21 cellular contexts compared by ENCODE assay signal in genomic region chr5:131462479-131462878, GRCh38.
DNase-seq lines count a peak whose midpoint lies in the region; ATAC-seq and TF ChIP-seq lines count a peak whose summit lies in the region.
"Had no signal": no experiment of that assay in that cellular context is flagged by ENCODE, and none has a peak within 500 bp of the region (broad histone marks: within the 10 kb centered on the region; RNA-seq: fewer than 3 reads in every experiment).

No MANE protein-coding gene starts in this region.

- H3K9me3 ChIP-seq in HEK293 (ENCODE audit: control insufficient read depth, insufficient read depth, low read depth, low read length): no peaks in the 10 kb centered on the region
- H3K9me3 ChIP-seq in right lobe of liver: no peaks in the 10 kb centered on the region
- H3K9me3 ChIP-seq: SK-N-SH had no signal

- peak; percentile 59 for DNase-seq in NCI-H1436 (lab: John Stamatoyannopoulos, UW)
- no peak for DNase-seq in NCI-H1436 treated with DMSO at 0.1 percent for 48 hours (lab: John Stamatoyannopoulos, UW)
- peak; percentile 19 for DNase-seq in CD1c-positive myeloid dendritic cell (ENCODE audit: extremely low spot score)
- DNase-seq in right lobe of liver: no peak
- no peak for DNase-seq in dorsolateral prefrontal cortex
- DNase-seq in foreskin keratinocyte: no peak
- DNase-seq: activated B cell treated with CpG ODN at 0.5 μM for 24 hours; activated CD4-positive, alpha-beta memory T cell treated with anti-CD3 and anti-CD28 coated beads for 36 hours; activated naive CD4-positive, alpha-beta T cell; activated T-cell treated with anti-CD3 and anti-CD28 coated beads, Interleukin-2, amount 50 U/mL, for 1 hour; Calu3; cortex of kidney; IMR-90; NCI-H1930; SK-N-SH; T-helper 9 cell had no signal

- H3K27me3 Mint-ChIP-seq in activated T-helper 17 cell treated with anti-CD3 and anti-CD28 coated beads, Interleukin-2, amount 50 U/mL, for 72 hours: no peaks in the 10 kb centered on the region
- H3K27me3 Mint-ChIP-seq: activated B cell treated with CpG ODN at 0.5 μM for 24 hours; activated CD4-positive, alpha-beta memory T cell treated with anti-CD3 and anti-CD28 coated beads for 36 hours; natural killer cell treated with Interleukin-12 subunit alpha and Interleukin-12 subunit beta and Interleukin-15 and Interleukin-18, amount 100 ng/mL, for 72 hours; type B pancreatic cell had no signal

- TF ChIP-seq CTCF in HEK293 (tag by site-specific recombination; IDR thresholded peaks at IDR 0.05) (no peak), right lobe of liver (IDR thresholded peaks at IDR 0.05) (no peak), dorsolateral prefrontal cortex (IDR thresholded peaks at IDR 0.05 in 54 of 56, conservative IDR thresholded peaks at IDR 0.05 in 2 of 56; ENCODE audit: low read depth in 1 of 56, partially characterized antibody in 56 of 56) (no peak), foreskin keratinocyte (conservative IDR thresholded peaks at IDR 0.05) (no peak)

- H3K4me3 Mint-ChIP-seq in activated T-helper 17 cell treated with anti-CD3 and anti-CD28 coated beads, Interleukin-2, amount 50 U/mL, for 72 hours: no peak overlapping the region
- H3K4me3 Mint-ChIP-seq: activated B cell treated with CpG ODN at 0.5 μM for 24 hours; activated CD4-positive, alpha-beta memory T cell treated with anti-CD3 and anti-CD28 coated beads for 36 hours; natural killer cell treated with Interleukin-12 subunit alpha and Interleukin-12 subunit beta and Interleukin-15 and Interleukin-18, amount 100 ng/mL, for 72 hours; type B pancreatic cell had no signal

- WGBS in right lobe of liver (ENCODE audit: insufficient coverage, low coverage, low lambda C conversion rate, missing lambda C conversion rate): 57% methylated on average over 3 of the region's 3 CpGs

- H3K27me3 ChIP-seq in right lobe of liver: no peaks in the 10 kb centered on the region
- H3K27me3 ChIP-seq in dorsolateral prefrontal cortex: no peaks in the 10 kb centered on the region
- no peaks in the 10 kb centered on the region for H3K27me3 ChIP-seq in foreskin keratinocyte

- CTCF ChIA-PET in HEK293 (lab: Yijun Ruan, JAX): interaction anchor here (0.7 kb wide), 1 partner anchor 106 kb away, joined by 3 read pairs; no protein-coding TSS in a partner anchor

- peaks cover 29% of the 10 kb centered on the region for H3K4me1 Mint-ChIP-seq in activated T-helper 17 cell treated with anti-CD3 and anti-CD28 coated beads, Interleukin-2, amount 50 U/mL, for 72 hours

- H3K27ac ChIP-seq in HEK293 (ENCODE audit: extremely low read depth, low read depth, low read length): no peak overlapping the region
- H3K27ac ChIP-seq in right lobe of liver: no peak overlapping the region
- H3K27ac ChIP-seq in dorsolateral prefrontal cortex: no peak overlapping the region
- no peak overlapping the region for H3K27ac ChIP-seq in foreskin keratinocyte
- H3K27ac ChIP-seq: RWPE1 had no signal

- H3K27ac Mint-ChIP-seq in activated T-helper 17 cell treated with anti-CD3 and anti-CD28 coated beads, Interleukin-2, amount 50 U/mL, for 72 hours: peak overlapping the region; percentile 52
- H3K27ac Mint-ChIP-seq: activated B cell treated with CpG ODN at 0.5 μM for 24 hours; activated CD4-positive, alpha-beta memory T cell treated with anti-CD3 and anti-CD28 coated beads for 36 hours; natural killer cell treated with Interleukin-12 subunit alpha and Interleukin-12 subunit beta and Interleukin-15 and Interleukin-18, amount 100 ng/mL, for 72 hours; type B pancreatic cell had no signal

- ATAC-seq in activated T-helper 17 cell treated with anti-CD3 and anti-CD28 coated beads, Interleukin-2, amount 50 U/mL, for 72 hours (replicated peaks): no peak
- no peak for ATAC-seq in right lobe of liver
- ATAC-seq in foreskin keratinocyte: no peak
- ATAC-seq: natural killer cell treated with Interleukin-12 subunit alpha and Interleukin-12 subunit beta and Interleukin-15 and Interleukin-18, amount 100 ng/mL, for 72 hours had no signal

- H3K36me3 Mint-ChIP-seq in activated T-helper 17 cell treated with anti-CD3 and anti-CD28 coated beads, Interleukin-2, amount 50 U/mL, for 72 hours (ENCODE audit: low read depth): peaks cover 98% of the 10 kb centered on the region

- no peaks in the 10 kb centered on the region for H3K9me3 Mint-ChIP-seq in activated T-helper 17 cell treated with anti-CD3 and anti-CD28 coated beads, Interleukin-2, amount 50 U/mL, for 72 hours
- H3K9me3 Mint-ChIP-seq: activated B cell treated with CpG ODN at 0.5 μM for 24 hours; activated CD4-positive, alpha-beta memory T cell treated with anti-CD3 and anti-CD28 coated beads for 36 hours; natural killer cell treated with Interleukin-12 subunit alpha and Interleukin-12 subunit beta and Interleukin-15 and Interleukin-18, amount 100 ng/mL, for 72 hours; type B pancreatic cell had no signal

- H3K4me1 ChIP-seq in HEK293 (ENCODE audit: control insufficient read depth, insufficient read depth, low read length) (peaks cover 15% of the 10 kb centered on the region), right lobe of liver (no peaks in the 10 kb centered on the region), foreskin keratinocyte (no peaks in the 10 kb centered on the region)

- intact Hi-C loops in right lobe of liver (cut with DNase I) (no loop called here), dorsolateral prefrontal cortex (cut with DNase I) (no loop called here)

- H3K36me3 ChIP-seq in HEK293 (ENCODE audit: control insufficient read depth in 2 of 2, insufficient read depth in 1 of 2, low read length in 2 of 2) (peaks cover 0 to 5% of the 10 kb centered on the region in 2 experiments; a peak in 2 of 3 replicates), right lobe of liver (no peaks in the 10 kb centered on the region)

- POLR2A ChIA-PET in HEK293 (lab: Yijun Ruan, JAX): no interaction called here

- H3K4me3 ChIP-seq in HEK293 (ENCODE audit: low read depth, low read length): no peak overlapping the region
- no peak overlapping the region for H3K4me3 ChIP-seq in right lobe of liver
- no peak overlapping the region for H3K4me3 ChIP-seq in dorsolateral prefrontal cortex

- TF ChIP-seq POLR2A in right lobe of liver (IDR thresholded peaks at IDR 0.05): no peak

TF ChIP-seq in HEK293, 187 proteins besides CTCF, POLR2A, EP300 and RAD21 (continues in another document):
- no peak for TF ChIP-seq RBAK (tag by site-specific recombination; IDR thresholded peaks at IDR 0.05)
- peak; percentile 48; the same call in 1 of the 2 replicates for TF ChIP-seq FEZF1 (tag by site-specific recombination; IDR thresholded peaks at IDR 0.05)
- peak; percentile 61; the same call in 1 of the 2 replicates for TF ChIP-seq PRDM10 (tag by site-specific recombination; IDR thresholded peaks at IDR 0.05)
- peak; percentile 44; the same call in 1 of the 2 replicates for TF ChIP-seq GLIS1 (tag by site-specific recombination; IDR thresholded peaks at IDR 0.05)
- TF ChIP-seq OSR2 (tag by site-specific recombination; IDR thresholded peaks at IDR 0.05): peak; percentile 48
- TF ChIP-seq HIC1 (tag by site-specific recombination; IDR thresholded peaks at IDR 0.05): no peak
- no peak for TF ChIP-seq ZNF707 (tag by site-specific recombination; IDR thresholded peaks at IDR 0.05)
- 0 out of 2 replicates have a peak, but pooled peaks have one; percentile 24 for TF ChIP-seq OVOL3 (tag by site-specific recombination; IDR thresholded peaks at IDR 0.05)

Comparison
In these comparisons a context has a peak if more than half of its experiments do, and no peak if none do; other contexts are left out.
1. DNase-seq: peak in NCI-H1436 (single experiment) and CD1c-positive myeloid dendritic cell (single experiment); none in NCI-H1436 treated with DMSO at 0.1 percent for 48 hours (single experiment), right lobe of liver (0 of 3), dorsolateral prefrontal cortex (0 of 10) and foreskin keratinocyte (0 of 2).